1 cellular context compared by ENCODE assay signal in genomic region chr1:10108948-10109347, GRCh38.
TF ChIP-seq lines count a peak whose summit lies in the region.

No MANE protein-coding gene starts in this region.

TF ChIP-seq in HCT116, 20 proteins besides CTCF, POLR2A, EP300 and RAD21 (continued from another document):
- TF ChIP-seq MAX (IDR thresholded peaks at IDR 0.05) (no peak), ZNF274 (IDR thresholded peaks at IDR 0.05; ENCODE audit: low read depth, low read length) (no peak), ZFX (IDR thresholded peaks at IDR 0.05) (no peak), JUND (IDR thresholded peaks at IDR 0.05) (no peak), YY1 (IDR thresholded peaks at IDR 0.05; ENCODE audit: extremely low read depth, insufficient replicate concordance, low read depth, low read length) (no peak), REST (IDR thresholded peaks at IDR 0.05; ENCODE audit: low read depth) (no peak), EZH2phosphoT487 (IDR thresholded peaks at IDR 0.05; ENCODE audit: borderline replicate concordance) (no peak), SP1 (IDR thresholded peaks at IDR 0.05; ENCODE audit: low read depth) (no peak), EGR1 (IDR thresholded peaks at IDR 0.05; ENCODE audit: low read depth) (no peak)
